ENCODE assay signal across 21 cellular contexts in the genomic region with DNA sequence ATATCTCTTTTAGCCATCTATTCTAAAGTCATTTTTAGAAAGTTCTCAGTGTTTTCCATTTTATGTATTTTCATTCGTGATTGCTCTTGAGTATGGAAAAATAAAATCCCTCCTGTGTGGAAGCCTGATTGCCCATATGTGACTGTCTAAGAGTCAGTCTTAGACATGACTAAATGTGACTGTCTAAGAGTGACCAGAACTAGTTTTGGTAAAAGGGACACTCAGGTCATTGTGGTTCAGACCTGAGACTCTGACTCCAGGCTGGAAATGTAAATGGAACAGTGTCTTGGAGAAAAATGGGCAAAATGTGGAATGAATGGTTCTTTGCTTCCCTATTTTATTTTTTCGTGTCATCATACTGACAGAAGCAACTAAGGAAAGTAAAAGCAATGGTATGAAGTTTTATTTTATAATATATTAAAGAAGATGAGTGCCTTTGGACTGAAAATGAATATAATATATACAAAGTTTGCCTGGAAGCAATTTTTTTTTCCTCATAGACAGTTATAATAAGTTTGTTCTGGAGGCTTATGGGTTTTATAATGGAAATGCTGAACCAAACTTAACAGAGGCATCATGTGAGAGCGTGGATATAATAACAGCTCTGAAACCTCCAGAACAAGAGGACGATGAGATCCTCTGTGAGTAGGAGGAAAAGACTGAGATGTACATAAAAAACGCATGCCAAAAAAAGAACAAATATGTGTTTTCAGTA.
DNase-seq lines count a peak whose midpoint lies in the region; ATAC-seq and TF ChIP-seq lines count a peak whose summit lies in the region.
"Had no signal": no experiment of that assay in that cellular context is flagged by ENCODE, and none has a peak within 500 bp of the region (broad histone marks: within the 10 kb centered on the region; RNA-seq: fewer than 3 reads in every experiment).

No MANE protein-coding gene starts in this region.

- no peaks in the 10 kb centered on the region for H3K9me2 ChIP-seq in Karpas-422 (replicated peaks; ENCODE audit: insufficient read depth, low read length)

- no peak overlapping the region for H4K5ac ChIP-seq in H9 (ENCODE audit: insufficient read length, low read depth, low read length)

- H3K14ac ChIP-seq in H9 (ENCODE audit: insufficient read depth, low read length): no peak overlapping the region

- no peak overlapping the region for H3K56ac ChIP-seq in H9 (ENCODE audit: insufficient read length, low read depth, low read length)

- no peak overlapping the region for H2BK12ac ChIP-seq in H9 (ENCODE audit: insufficient read length, low read depth, low read length)

- no peak overlapping the region for H4K91ac ChIP-seq in H9 (ENCODE audit: insufficient read length, low read depth, low read length)

- H3K27ac Mint-ChIP-seq in H9: no peak overlapping the region
- H3K27ac Mint-ChIP-seq: CD14-positive monocyte; CD4-positive, alpha-beta T cell; CD8-positive, alpha-beta memory T cell had no signal

- H4K8ac ChIP-seq in H9 (replicated peaks; ENCODE audit: insufficient read length, low read depth, low read length): no peak overlapping the region

- H3K4me1 Mint-ChIP-seq in H9: peaks cover 6 to 8% of the 10 kb centered on the region in 2 experiments
- H3K4me1 Mint-ChIP-seq: CD14-positive monocyte; CD8-positive, alpha-beta memory T cell had no signal

- H3K4me3 ChIP-seq in right atrium auricular region (no peak overlapping the region), Karpas-422 (ENCODE audit: low read length) (no peak overlapping the region), heart right ventricle (no peak overlapping the region), right cardiac atrium (ENCODE audit: low read length) (no peak overlapping the region)
- H3K4me3 ChIP-seq: BLaER1 treated with 17β-estradiol and CSF1 and Interleukin-3, amounts not matched to agents 10 nM and 100 nM had no signal

- no peak overlapping the region for H3K4ac ChIP-seq in H9 (ENCODE audit: low read depth, low read length)

- H2AFZ ChIP-seq in Karpas-422 (ENCODE audit: low read length) (no peak overlapping the region), H9 (ENCODE audit: low read length) (no peak overlapping the region)

- H2BK5ac ChIP-seq in H9 (ENCODE audit: insufficient read length, low read length): no peak overlapping the region

- no peak overlapping the region for H3K23ac ChIP-seq in H9 (ENCODE audit: insufficient read length, low read depth, low read length)

- in situ Hi-C loops in ACHN (cut with HindIII; ENCODE audit: low pct_ligation_motif_present, low pct_unique_long_range_greater_than_20kb, low sequenced_read_pairs): no loop called here

- H3K79me2 ChIP-seq in Karpas-422 (ENCODE audit: low read length) (no peaks in the 10 kb centered on the region), H9 (ENCODE audit: insufficient read depth, low read length) (no peaks in the 10 kb centered on the region)

- no peak overlapping the region for H2BK20ac ChIP-seq in H9 (ENCODE audit: low read depth, low read length, poor library complexity, severe bottlenecking)

- H3K9ac ChIP-seq in Karpas-422 (ENCODE audit: low read length): no peak overlapping the region
- H3K9ac ChIP-seq in H9 (ENCODE audit: extremely low read depth, insufficient read length, low read length): no peak overlapping the region
- H3K9ac ChIP-seq: BLaER1 treated with 17β-estradiol and CSF1 and Interleukin-3, amounts not matched to agents 10 nM and 100 nM had no signal

- no peak overlapping the region for H2AK5ac ChIP-seq in H9 (ENCODE audit: insufficient read length, low read length)

- no peak overlapping the region for H2BK120ac ChIP-seq in H9 (ENCODE audit: low read depth, low read length, poor library complexity, severe bottlenecking)

- H3K9me3 ChIP-seq in right atrium auricular region: no peaks in the 10 kb centered on the region
- no peaks in the 10 kb centered on the region for H3K9me3 ChIP-seq in Karpas-422 (ENCODE audit: low read length)
- H3K9me3 ChIP-seq in heart right ventricle: peaks cover 0 to 4% (median 0%) of the 10 kb centered on the region in 11 donors
- H3K9me3 ChIP-seq in right cardiac atrium (ENCODE audit: control insufficient read depth, low read length): no peaks in the 10 kb centered on the region
- no peaks in the 10 kb centered on the region for H3K9me3 ChIP-seq in H9 (ENCODE audit: control insufficient read depth, low read depth, low read length)
- H3K9me3 ChIP-seq: BE2C; BLaER1 treated with 17β-estradiol and CSF1 and Interleukin-3, amounts not matched to agents 10 nM and 100 nM had no signal

- peaks cover 0 to 15% (median 3%) of the 10 kb centered on the region in 3 experiments; a peak in 5 of 7 replicates for H3K36me3 Mint-ChIP-seq in H9 (ENCODE audit: insufficient read depth in 1 of 3, low read depth in 3 of 3)
- H3K36me3 Mint-ChIP-seq: CD14-positive monocyte; CD8-positive, alpha-beta memory T cell had no signal

- H3T11ph ChIP-seq in H9 (ENCODE audit: low read length): no peak overlapping the region

- no peak overlapping the region for H3K18ac ChIP-seq in H9 (ENCODE audit: insufficient read length, low read depth, low read length)

- peak overlapping the region; percentile 11 for H3K4me2 ChIP-seq in Karpas-422 (ENCODE audit: low read depth, low read length, poor library complexity, severe bottlenecking)
- no peak overlapping the region for H3K4me2 ChIP-seq in H9 (ENCODE audit: insufficient read depth, insufficient read length, low read length)
- H3K4me2 ChIP-seq: BLaER1 treated with 17β-estradiol and CSF1 and Interleukin-3, amounts not matched to agents 10 nM and 100 nM had no signal

- ATAC-seq in Right ventricle myocardium inferior: peak; percentile 20
- ATAC-seq in heart right ventricle: peak in 5 of 8 donors; percentile 25 to 64 (median 48)
- peak in 1 of 2 donors; percentile 24 for ATAC-seq in right cardiac atrium
- ATAC-seq in GM21526 (IDR thresholded peaks at IDR 0.05; ENCODE audit: low FRiP score, unreplicated experiment): no peak
- ATAC-seq: HCT116 had no signal

- no peaks in the 10 kb centered on the region for H3K79me1 ChIP-seq in H9 (ENCODE audit: insufficient read depth, low read depth, low read length, poor library complexity, severe bottlenecking)

- 57 to 61% methylated on average over 5 of the region's 5 CpGs for WGBS in heart right ventricle, 2 donors
- 55% methylated on average over 5 of the region's 5 CpGs for WGBS in right cardiac atrium
- WGBS in H9 (ENCODE audit: extremely low coverage, insufficient read length, low lambda C conversion rate): no CpG with 5 or more reads among the region's 5 CpGs

- H3K27me3 ChIP-seq in right atrium auricular region (no peaks in the 10 kb centered on the region), Karpas-422 (ENCODE audit: low read length) (no peaks in the 10 kb centered on the region), heart right ventricle (no peaks in the 10 kb centered on the region), right cardiac atrium (ENCODE audit: control insufficient read depth, insufficient read depth) (no peaks in the 10 kb centered on the region), H9 (ENCODE audit: insufficient read depth, low read length) (no peaks in the 10 kb centered on the region; the same call in 1 of the 2 replicates)
- H3K27me3 ChIP-seq: BE2C; BLaER1 treated with 17β-estradiol and CSF1 and Interleukin-3, amounts not matched to agents 10 nM and 100 nM had no signal

- intact Hi-C loops in Right ventricle myocardium inferior (cut with DNase I) (loop anchor here (5.0 kb wide), 1 partner anchor 38 kb away; no protein-coding TSS in a partner anchor), heart right ventricle (cut with DNase I) (loop anchor here in 1 of 10 donors (1.0 to 2.0 kb wide), 2 partner anchors 26 to 38 kb away; no protein-coding TSS in a partner anchor), right cardiac atrium (cut with DNase I) (no loop called here)

- DNase-seq in Right ventricle myocardium inferior (ENCODE audit: missing footprints) (no peak), right atrium auricular region (ENCODE audit: low spot score) (no peak), Karpas-422 (no peak), heart right ventricle (no peak), right cardiac atrium (no peak), ACHN (no peak), H9 (no peak)
- DNase-seq: AML-193; BE2C; CD4-positive, alpha-beta T cell; CD8-positive, alpha-beta memory T cell; DMS 273 treated with DMSO at 0.1 percent for 48 hours; DMS79 treated with DMSO at 0.1 percent for 48 hours; GF-D8; GOT3; H7 had no signal

- H3K4me3 Mint-ChIP-seq in H9: no peak overlapping the region
- H3K4me3 Mint-ChIP-seq: CD14-positive monocyte; CD4-positive, alpha-beta T cell; CD8-positive, alpha-beta memory T cell had no signal

- H3K23me2 ChIP-seq in H9 (ENCODE audit: insufficient read length, low read depth, low read length, poor library complexity, severe bottlenecking): no peaks in the 10 kb centered on the region

- peak overlapping the region in 1 of 2 donors; percentile 11 for H3K27ac ChIP-seq in right atrium auricular region
- peak overlapping the region; percentile 87 for H3K27ac ChIP-seq in Karpas-422 (ENCODE audit: low read length)
- H3K27ac ChIP-seq in heart right ventricle: peak overlapping the region in 8 of 10 donors; percentile 44 to 80 (median 69)
- peak overlapping the region; percentile 81 for H3K27ac ChIP-seq in right cardiac atrium (ENCODE audit: low read length)
- no peak overlapping the region for H3K27ac ChIP-seq in H9 (ENCODE audit: insufficient read length, low read depth, low read length)
- H3K27ac ChIP-seq: 22Rv1; BLaER1 treated with 17β-estradiol and CSF1 and Interleukin-3, amounts not matched to agents 10 nM and 100 nM had no signal

- no peak for TF ChIP-seq CTCF in right atrium auricular region (IDR thresholded peaks at IDR 0.05)
- TF ChIP-seq CTCF in heart right ventricle (IDR thresholded peaks at IDR 0.05): no peak
- TF ChIP-seq CTCF in H9 (conservative IDR thresholded peaks at IDR 0.05): no peak

- H4K20me1 ChIP-seq in Karpas-422 (ENCODE audit: insufficient read depth, low read depth, low read length) (no peaks in the 10 kb centered on the region), H9 (ENCODE audit: control insufficient read depth, insufficient read depth, insufficient read length) (no peaks in the 10 kb centered on the region)
- H4K20me1 ChIP-seq: BLaER1 treated with 17β-estradiol and CSF1 and Interleukin-3, amounts not matched to agents 10 nM and 100 nM had no signal

- H3K9me3 Mint-ChIP-seq in H9: peaks cover 4 to 13% of the 10 kb centered on the region in 2 experiments; a peak in 4 of 5 replicates
- H3K9me3 Mint-ChIP-seq: CD4-positive, alpha-beta T cell had no signal

- H3K4me1 ChIP-seq in right atrium auricular region (no peaks in the 10 kb centered on the region), Karpas-422 (ENCODE audit: low read length) (peaks cover 24% of the 10 kb centered on the region), heart right ventricle (peaks cover 0 to 12% (median 0%) of the 10 kb centered on the region in 9 donors), right cardiac atrium (ENCODE audit: control insufficient read depth, insufficient read depth, low read length) (no peaks in the 10 kb centered on the region), H9 (ENCODE audit: insufficient read depth, low read length) (no peaks in the 10 kb centered on the region)
- H3K4me1 ChIP-seq: BE2C; BLaER1 treated with 17β-estradiol and CSF1 and Interleukin-3, amounts not matched to agents 10 nM and 100 nM had no signal

- H2BK15ac ChIP-seq in H9 (ENCODE audit: low read depth, low read length): no peak overlapping the region

- 0 out of 2 replicates have a peak, but pooled peaks cover under 1% of the 10 kb centered on the region for H3K27me3 Mint-ChIP-seq in H9 (ENCODE audit: low read depth)

- H3K36me3 ChIP-seq in right atrium auricular region: no peaks in the 10 kb centered on the region
- no peaks in the 10 kb centered on the region for H3K36me3 ChIP-seq in Karpas-422 (ENCODE audit: insufficient read depth, low read length)
- H3K36me3 ChIP-seq in heart right ventricle: no peaks in the 10 kb centered on the region
- H3K36me3 ChIP-seq: BE2C; BLaER1 treated with 17β-estradiol and CSF1 and Interleukin-3, amounts not matched to agents 10 nM and 100 nM had no signal
